ENCODE assay signal across 22 cellular contexts in genomic region chr21:8993943-8994639, GRCh38.
DNase-seq lines count a peak whose midpoint lies in the region; ATAC-seq, FAIRE-seq and TF ChIP-seq lines count a peak whose summit lies in the region.
"Had no signal": no experiment of that assay in that cellular context is flagged by ENCODE, and none has a peak within 500 bp of the region (broad histone marks: within the 10 kb centered on the region; RNA-seq: fewer than 3 reads in every experiment).

No MANE protein-coding gene starts in this region.

- H3K4me1 Mint-ChIP-seq in astrocyte (ENCODE audit: low read depth, unreplicated experiment), result no peaks in the 10 kb centered on the region
- H3K4me1 Mint-ChIP-seq: B cell, naive B cell had no signal

- FAIRE-seq in astrocyte (lab: Jason Lieb, UNC), result peak; percentile 32
- FAIRE-seq: H54 had no signal

- H3K27ac Mint-ChIP-seq in astrocyte (ENCODE audit: unreplicated experiment), result no peak overlapping the region
- H3K27ac Mint-ChIP-seq: B cell; naive B cell; T-helper 1 cell treated with Interleukin-12 subunit alpha and Interleukin-12 subunit beta and Interleukin-4 antibody, amounts not matched to agents 30 μg/mL and 1 μg/mL, for 36 hours had no signal

- H3K4me3 Mint-ChIP-seq in astrocyte (ENCODE audit: unreplicated experiment), result no peak overlapping the region
- H3K4me3 Mint-ChIP-seq: B cell; naive B cell; T-helper 1 cell treated with Interleukin-12 subunit alpha and Interleukin-12 subunit beta and Interleukin-4 antibody, amounts not matched to agents 30 μg/mL and 1 μg/mL, for 36 hours had no signal

- TF ChIP-seq CTCF in astrocyte (IDR thresholded peaks at IDR 0.05; ENCODE audit: insufficient read depth, low read depth, low read length), result no peak

- H3K4me1 ChIP-seq in HUES48 (ENCODE audit: control insufficient read depth, insufficient read depth, low read length), result no peaks in the 10 kb centered on the region
- no peaks in the 10 kb centered on the region for H3K4me1 ChIP-seq in astrocyte (ENCODE audit: insufficient read depth, low read length)
- no peaks in the 10 kb centered on the region for H3K4me1 ChIP-seq in iPS-20b (ENCODE audit: insufficient read depth, low read length)
- H3K4me1 ChIP-seq: Caco-2, right lobe of liver, tibial nerve had no signal

- H3K9me3 Mint-ChIP-seq in astrocyte (ENCODE audit: unreplicated experiment), result peaks cover 44% of the 10 kb centered on the region

- DNase-seq in DMS114 treated with DMSO at 0.1 percent for 48 hours (lab: John Stamatoyannopoulos, UW; ENCODE audit: unreplicated experiment) (peak; percentile 96), astrocyte (ENCODE audit: low read depth) (no peak), T-helper 1 cell (no peak), activated T-cell treated with anti-CD3 and anti-CD28 coated beads for 4 hours (no peak)
- DNase-seq: activated naive CD4-positive, alpha-beta T cell treated with Interleukin-2 at 50 U/mL for 16 hours; anterior cingulate cortex; Caco-2; effector memory CD4-positive, alpha-beta T cell; heart left ventricle; mammary epithelial cell; naive B cell; NCI-H187; ovary; right lobe of liver; stimulated activated naive CD4-positive, alpha-beta T cell had no signal

- ATAC-seq in SK-N-SH treated with all-trans-retinoic acid at 6 μM for 48 hours, result no peak

- H3K79me2 ChIP-seq in astrocyte (ENCODE audit: insufficient read depth, low read length), result no peaks in the 10 kb centered on the region

- H3K36me3 Mint-ChIP-seq in astrocyte (ENCODE audit: low read depth, unreplicated experiment), result no peaks in the 10 kb centered on the region

- H3K27me3 Mint-ChIP-seq in astrocyte (ENCODE audit: low read depth, unreplicated experiment), result no peaks in the 10 kb centered on the region

- H3K27me3 ChIP-seq in HUES48 (ENCODE audit: control insufficient read depth, insufficient read depth, low read length), result no peaks in the 10 kb centered on the region
- no peaks in the 10 kb centered on the region for H3K27me3 ChIP-seq in astrocyte (ENCODE audit: insufficient read depth, low read length)
- no peaks in the 10 kb centered on the region for H3K27me3 ChIP-seq in iPS-20b (ENCODE audit: insufficient read depth, low read length)
- H3K27me3 ChIP-seq: tibial nerve had no signal

- no peak overlapping the region for H2AFZ ChIP-seq in astrocyte (ENCODE audit: low read depth, low read length)

- no peak overlapping the region for H3K4me2 ChIP-seq in astrocyte (ENCODE audit: low read length)

- H3K9ac ChIP-seq in HUES48 (ENCODE audit: low read depth, low read length), result no peak overlapping the region
- no peak overlapping the region for H3K9ac ChIP-seq in astrocyte (ENCODE audit: low read length)
- H3K9ac ChIP-seq in iPS-20b (ENCODE audit: low read depth, low read length), result no peak overlapping the region

- H3K36me3 ChIP-seq in HUES48 (ENCODE audit: control insufficient read depth, insufficient read depth, low read length), result no peaks in the 10 kb centered on the region
- no peaks in the 10 kb centered on the region for H3K36me3 ChIP-seq in astrocyte (ENCODE audit: insufficient read depth, low read length)
- H3K36me3 ChIP-seq in iPS-20b (ENCODE audit: insufficient read depth, low read depth, low read length), result no peaks in the 10 kb centered on the region
- H3K36me3 ChIP-seq: heart left ventricle, ovary, right lobe of liver, tibial nerve had no signal

- H3K4me3 ChIP-seq in HUES48 (ENCODE audit: low read depth, low read length) (peak overlapping the region; percentile 1; the same call in 1 of the 2 replicates), astrocyte (ENCODE audit: insufficient read depth, low read depth, low read length) (no peak overlapping the region), iPS-20b (ENCODE audit: low read length) (0 out of 2 replicates have a peak overlapping the region, but pooled peaks have one; percentile 1)
- H3K4me3 ChIP-seq: heart left ventricle, ovary, right lobe of liver, tibial nerve had no signal

- no peaks in the 10 kb centered on the region for H4K20me1 ChIP-seq in astrocyte (ENCODE audit: insufficient read depth, low read length)

- H3K27ac ChIP-seq in HUES48 (ENCODE audit: low read depth, low read length), result no peak overlapping the region
- H3K27ac ChIP-seq in astrocyte (ENCODE audit: low read depth, low read length), result no peak overlapping the region
- no peak overlapping the region for H3K27ac ChIP-seq in iPS-20b (ENCODE audit: low read length)
- H3K27ac ChIP-seq: heart left ventricle, ovary, right lobe of liver, tibial nerve had no signal

- H3K9me3 ChIP-seq in HUES48 (ENCODE audit: control insufficient read depth, insufficient read depth, low read length) (peaks cover 100% of the 10 kb centered on the region), astrocyte (ENCODE audit: insufficient read depth, low read depth, low read length) (peaks cover 33% of the 10 kb centered on the region), iPS-20b (ENCODE audit: insufficient read depth, low read depth, low read length) (peaks cover 100% of the 10 kb centered on the region)
- H3K9me3 ChIP-seq: right lobe of liver had no signal

TF ChIP-seq in SK-N-SH treated with all-trans-retinoic acid at 6 μM for 48 hours, 23 proteins besides CTCF, POLR2A, EP300 and RAD21:
- TF ChIP-seq ZNF8 (CRISPR knock-in tag; IDR thresholded peaks at IDR 0.05) (no peak), ZC3H10 (CRISPR knock-in tag; IDR thresholded peaks at IDR 0.05) (no peak), CSDC2 (CRISPR knock-in tag; IDR thresholded peaks at IDR 0.05) (no peak), ZFP3 (CRISPR knock-in tag; IDR thresholded peaks at IDR 0.05) (no peak), TCF4 (CRISPR knock-in tag; IDR thresholded peaks at IDR 0.05; ENCODE audit: borderline replicate concordance) (no peak), BACH2 (CRISPR knock-in tag; IDR thresholded peaks at IDR 0.05; ENCODE audit: borderline replicate concordance) (no peak)
